ENCODE assay signal across 16 cellular contexts in the genomic region with DNA sequence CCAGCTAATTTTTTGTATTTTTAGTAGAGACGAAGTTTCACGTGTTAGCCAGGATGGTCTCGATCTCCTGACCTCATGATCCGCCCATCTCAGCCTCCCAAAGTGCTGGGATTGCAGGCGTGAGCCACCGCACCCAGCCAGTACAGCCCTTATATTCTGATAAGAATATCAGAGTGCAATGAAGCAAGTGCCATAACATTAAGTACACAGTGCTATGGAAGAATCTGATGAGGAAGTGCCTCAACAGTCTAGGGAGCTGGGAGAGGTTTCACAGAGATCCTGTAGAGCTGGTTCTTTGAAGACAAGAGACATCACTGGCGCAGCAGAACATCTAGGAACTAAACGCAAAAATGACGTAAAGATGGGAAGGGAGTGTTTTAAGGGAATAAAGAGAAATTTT. TPM values are rescaled to one million over a fixed set of nuclear protein-coding genes. Genes with fewer than 3 reads are reported as not detected.
DNase-seq lines count a peak whose midpoint lies in the region; ATAC-seq lines count a peak whose summit lies in the region.
"Had no signal": no experiment of that assay in that cellular context is flagged by ENCODE, and none has a peak within 500 bp of the region (broad histone marks: within the 10 kb centered on the region; RNA-seq: fewer than 3 reads in every experiment).

No MANE protein-coding gene starts in this region.

- no peaks in the 10 kb centered on the region for H3K27me3 Mint-ChIP-seq in stimulated activated naive CD8-positive, alpha-beta T cell treated with anti-CD3 and anti-CD28 coated beads, Interleukin-15, Interleukin-2, amounts not matched to agents 100 ng/mL and 50 ng/mL, for 24 hours
- H3K27me3 Mint-ChIP-seq in activated naive CD8-positive, alpha-beta T cell treated with anti-CD3 and anti-CD28 coated beads for 36 hours, result no peaks in the 10 kb centered on the region

- peak overlapping the region; percentile 85 to 86 for H3K27ac ChIP-seq in mucosa of rectum (ENCODE audit: low read depth in 2 of 2, low read length in 2 of 2)
- H3K27ac ChIP-seq: coronary artery, heart left ventricle had no signal

- H3K36me3 ChIP-seq in mucosa of rectum (ENCODE audit: control insufficient read depth in 2 of 2, insufficient read depth in 2 of 2, low read length in 2 of 2), result peaks cover 33 to 38% of the 10 kb centered on the region in 2 donors

- H3K9me3 Mint-ChIP-seq in stimulated activated naive CD8-positive, alpha-beta T cell treated with anti-CD3 and anti-CD28 coated beads, Interleukin-15, Interleukin-2, amounts not matched to agents 100 ng/mL and 50 ng/mL, for 24 hours, result no peaks in the 10 kb centered on the region
- H3K9me3 Mint-ChIP-seq in activated naive CD8-positive, alpha-beta T cell treated with anti-CD3 and anti-CD28 coated beads for 36 hours, result no peaks in the 10 kb centered on the region

- ATAC-seq in stimulated activated naive CD8-positive, alpha-beta T cell treated with anti-CD3 and anti-CD28 coated beads, Interleukin-15, Interleukin-2, amounts not matched to agents 100 U/mL and 50 U/mL, for 24 hours, result no peak
- ATAC-seq in GM21737 (IDR thresholded peaks at IDR 0.05; ENCODE audit: unreplicated experiment), result no peak
- ATAC-seq: heart left ventricle had no signal

- H3K9ac ChIP-seq in mucosa of rectum (ENCODE audit: low read depth in 1 of 2, low read length in 2 of 2), result peak overlapping the region in 1 of 2 donors; percentile 93

- no peaks in the 10 kb centered on the region for H3K27me3 ChIP-seq in mucosa of rectum (ENCODE audit: control insufficient read depth in 2 of 2, insufficient read depth in 2 of 2, low read length in 2 of 2)
- H3K27me3 ChIP-seq: heart left ventricle, MG63 had no signal

- H3K36me3 Mint-ChIP-seq in stimulated activated naive CD8-positive, alpha-beta T cell treated with anti-CD3 and anti-CD28 coated beads, Interleukin-15, Interleukin-2, amounts not matched to agents 100 ng/mL and 50 ng/mL, for 24 hours (ENCODE audit: low read depth), result peaks cover 46% of the 10 kb centered on the region
- peaks cover 38% of the 10 kb centered on the region for H3K36me3 Mint-ChIP-seq in activated naive CD8-positive, alpha-beta T cell treated with anti-CD3 and anti-CD28 coated beads for 36 hours

- peak overlapping the region; percentile 29 for H3K27ac Mint-ChIP-seq in stimulated activated naive CD8-positive, alpha-beta T cell treated with anti-CD3 and anti-CD28 coated beads, Interleukin-15, Interleukin-2, amounts not matched to agents 100 ng/mL and 50 ng/mL, for 24 hours
- peak overlapping the region; percentile 35 for H3K27ac Mint-ChIP-seq in activated naive CD8-positive, alpha-beta T cell treated with anti-CD3 and anti-CD28 coated beads for 36 hours

- peaks cover 16 to 18% of the 10 kb centered on the region in 2 donors for H3K4me1 ChIP-seq in mucosa of rectum (ENCODE audit: control insufficient read depth in 2 of 2, insufficient read depth in 2 of 2, low read length in 2 of 2)

- H3K4me3 ChIP-seq in mucosa of rectum (ENCODE audit: low read length in 2 of 2), result peak overlapping the region; percentile 49 to 94
- H3K4me3 ChIP-seq: MG63 had no signal

- no peaks in the 10 kb centered on the region for H3K9me3 ChIP-seq in mucosa of rectum (ENCODE audit: control insufficient read depth in 2 of 2, low read length in 2 of 2)
- H3K9me3 ChIP-seq: heart left ventricle, MG63 had no signal

- no peak for DNase-seq in stimulated activated naive CD8-positive, alpha-beta T cell treated with anti-CD3 and anti-CD28 coated beads, Interleukin-15, Interleukin-2, amounts not matched to agents 100 U/mL and 50 U/mL, for 24 hours
- no peak for DNase-seq in activated naive CD8-positive, alpha-beta T cell treated with anti-CD3 and anti-CD28 coated beads for 36 hours
- DNase-seq in NCI-H187 treated with DMSO at 0.1 percent for 48 hours (lab: John Stamatoyannopoulos, UW) (no peak), OCI-M2 (lab: John Stamatoyannopoulos, UW; ENCODE audit: unreplicated experiment) (no peak)
- no peak for DNase-seq in NK-92 treated with Interleukin-12 subunit alpha and Interleukin-12 subunit beta, amount 100 ng/mL, for 24 hours (lab: John Stamatoyannopoulos, UW)
- DNase-seq: activated effector memory CD4-positive, alpha-beta T cell treated with anti-CD3 and anti-CD28 coated beads, Interleukin-2, amount 50 U/mL, for 16 hours; HCEC 1CT; heart left ventricle; MG63; NCI-H774 had no signal

- H3K4me1 Mint-ChIP-seq in stimulated activated naive CD8-positive, alpha-beta T cell treated with anti-CD3 and anti-CD28 coated beads, Interleukin-15, Interleukin-2, amounts not matched to agents 100 ng/mL and 50 ng/mL, for 24 hours (ENCODE audit: low read depth), result peaks cover 60% of the 10 kb centered on the region
- peaks cover 48% of the 10 kb centered on the region for H3K4me1 Mint-ChIP-seq in activated naive CD8-positive, alpha-beta T cell treated with anti-CD3 and anti-CD28 coated beads for 36 hours

- H3K4me3 Mint-ChIP-seq in stimulated activated naive CD8-positive, alpha-beta T cell treated with anti-CD3 and anti-CD28 coated beads, Interleukin-15, Interleukin-2, amounts not matched to agents 100 ng/mL and 50 ng/mL, for 24 hours, result peak overlapping the region; percentile 96
- H3K4me3 Mint-ChIP-seq in activated naive CD8-positive, alpha-beta T cell treated with anti-CD3 and anti-CD28 coated beads for 36 hours, result peak overlapping the region; percentile 96

RNA-seq across cellular contexts. Expression of a gene that starts 2.1 kb away (rescaled TPM):
- 100 to 1,000 TPM; 102 to 105 TPM for total RNA-seq in activated naive CD8-positive, alpha-beta T cell treated with anti-CD3 and anti-CD28 coated beads for 36 hours

RNA-seq across cellular contexts. Expression of a gene that starts 52.3 kb away (rescaled TPM):
- not detected for total RNA-seq in activated naive CD8-positive, alpha-beta T cell treated with anti-CD3 and anti-CD28 coated beads for 36 hours
- total RNA-seq: heart left ventricle; skeletal muscle tissue; T-helper 2 cell treated with Interferon-gamma antibody and Interleukin-4, amounts not matched to agents 100 ng/mL and 5 ng/mL, for 36 hours had no signal

RNA-seq across cellular contexts. Expression of a gene that starts 54.3 kb away (rescaled TPM):
- total RNA-seq in activated naive CD8-positive, alpha-beta T cell treated with anti-CD3 and anti-CD28 coated beads for 36 hours, result not detected
- total RNA-seq: heart left ventricle; skeletal muscle tissue; T-helper 2 cell treated with Interferon-gamma antibody and Interleukin-4, amounts not matched to agents 100 ng/mL and 5 ng/mL, for 36 hours had no signal
